Comparison of ENCODE assay signal across 13 cellular contexts in genomic region chr15:65787260-65787659, GRCh38. TPM values are rescaled to one million over a fixed set of nuclear protein-coding genes. Genes with fewer than 3 reads are reported as not detected.
DNase-seq lines count a peak whose midpoint lies in the region; ATAC-seq and TF ChIP-seq lines count a peak whose summit lies in the region.
"Had no signal": no experiment of that assay in that cellular context is flagged by ENCODE, and none has a peak within 500 bp of the region (broad histone marks: within the 10 kb centered on the region; RNA-seq: fewer than 3 reads in every experiment).

No MANE protein-coding gene starts in this region.

- ATAC-seq in activated naive CD4-positive, alpha-beta T cell treated with anti-CD3 and anti-CD28 coated beads, Interleukin-2, amount 50 U/mL, for 72 hours = peak in 1 of 2 donors; percentile 14
- ATAC-seq in lower lobe of right lung = no peak
- no peak for ATAC-seq in GM18907 (IDR thresholded peaks at IDR 0.05; ENCODE audit: unreplicated experiment)
- ATAC-seq in GM18498 (IDR thresholded peaks at IDR 0.05; ENCODE audit: unreplicated experiment) = no peak
- ATAC-seq: WTC11 had no signal

- TF ChIP-seq POLR2A in uterus (IDR thresholded peaks at IDR 0.05) = no peak

- DNase-seq in activated naive CD4-positive, alpha-beta T cell treated with anti-CD3 and anti-CD28 coated beads, Interleukin-2, amount 50 U/mL, for 72 hours (ENCODE audit: low spot score in 2 of 2) = no peak
- no peak for DNase-seq in activated naive CD4-positive, alpha-beta T cell treated with anti-CD3 and anti-CD28 coated beads, Interleukin-2, amount 10 ng/mL, durations not matched to agents 7 days and 5 days
- DNase-seq in lower lobe of right lung (no peak), uterus (no peak), endodermal cell (no peak)
- DNase-seq: C1 segment of cervical spinal cord; mesendoderm; stimulated activated CD4-positive, alpha-beta T cell treated with anti-CD3 and anti-CD28 coated beads, Interleukin-12 subunit alpha, Interleukin-12 subunit beta, amount 100 ng/mL, for 4 hours had no signal

- H3K36me3 Mint-ChIP-seq in activated naive CD4-positive, alpha-beta T cell treated with anti-CD3 and anti-CD28 coated beads, Interleukin-2, amount 50 U/mL, for 72 hours = peaks cover 10 to 16% of the 10 kb centered on the region in 2 donors
- H3K36me3 Mint-ChIP-seq in activated naive CD4-positive, alpha-beta T cell treated with anti-CD3 and anti-CD28 coated beads, Interleukin-2, amount 10 ng/mL, durations not matched to agents 7 days and 5 days = peaks cover 13% of the 10 kb centered on the region
- peaks cover 4% of the 10 kb centered on the region for H3K36me3 Mint-ChIP-seq in activated naive CD8-positive, alpha-beta T cell
- H3K36me3 Mint-ChIP-seq in endodermal cell (ENCODE audit: low read depth) = no peaks in the 10 kb centered on the region
- H3K36me3 Mint-ChIP-seq: WTC11 had no signal

- H3K9ac ChIP-seq in endodermal cell (ENCODE audit: extremely low read depth, low read length, poor library complexity, severe bottlenecking) = no peak overlapping the region

- CTCF ChIA-PET in activated naive CD4-positive, alpha-beta T cell treated with anti-CD3 and anti-CD28 coated beads, Interleukin-2, amount 10 ng/mL, durations not matched to agents 7 days and 5 days (lab: Charles Lee) = interaction anchor here (0.6 kb wide), 1 partner anchor 243 kb away, joined by 3 read pairs; no protein-coding TSS in a partner anchor

- peaks cover 38% of the 10 kb centered on the region for H3K4me1 Mint-ChIP-seq in activated naive CD4-positive, alpha-beta T cell treated with anti-CD3 and anti-CD28 coated beads, Interleukin-2, amount 10 ng/mL, durations not matched to agents 7 days and 5 days
- peaks cover 45% of the 10 kb centered on the region for H3K4me1 Mint-ChIP-seq in activated naive CD8-positive, alpha-beta T cell (ENCODE audit: low read depth)
- H3K4me1 Mint-ChIP-seq in endodermal cell = peaks cover 14% of the 10 kb centered on the region

- intact Hi-C loops in lower lobe of right lung (cut with DNase I) (no loop called here), uterus (cut with DNase I; ENCODE audit: low total_unique reads) (no loop called here)

- peak overlapping the region; percentile 40 for H3K27ac ChIP-seq in lower lobe of right lung
- H3K27ac ChIP-seq in uterus = peak overlapping the region; percentile 9 to 24
- H3K27ac ChIP-seq in endodermal cell (ENCODE audit: low read depth, low read length) = no peak overlapping the region

- H3K27me3 ChIP-seq in lower lobe of right lung (ENCODE audit: low read depth) (no peaks in the 10 kb centered on the region), uterus (no peaks in the 10 kb centered on the region), endodermal cell (ENCODE audit: control insufficient read depth, insufficient read depth, low read length, poor library complexity, severe bottlenecking) (no peaks in the 10 kb centered on the region)
- H3K27me3 ChIP-seq: ascending aorta had no signal

- H3K9me3 Mint-ChIP-seq in activated naive CD4-positive, alpha-beta T cell treated with anti-CD3 and anti-CD28 coated beads, Interleukin-2, amount 50 U/mL, for 72 hours = no peaks in the 10 kb centered on the region
- H3K9me3 Mint-ChIP-seq in activated naive CD4-positive, alpha-beta T cell treated with anti-CD3 and anti-CD28 coated beads, Interleukin-2, amount 10 ng/mL, durations not matched to agents 7 days and 5 days = no peaks in the 10 kb centered on the region
- H3K9me3 Mint-ChIP-seq in activated naive CD8-positive, alpha-beta T cell (ENCODE audit: low read depth) = no peaks in the 10 kb centered on the region
- H3K9me3 Mint-ChIP-seq in endodermal cell = no peaks in the 10 kb centered on the region
- H3K9me3 Mint-ChIP-seq: WTC11 had no signal

- H3K36me3 ChIP-seq in lower lobe of right lung (peaks cover 9% of the 10 kb centered on the region), uterus (no peaks in the 10 kb centered on the region), endodermal cell (ENCODE audit: control insufficient read depth, insufficient read depth, low read length) (no peaks in the 10 kb centered on the region)
- H3K36me3 ChIP-seq: ascending aorta had no signal

- 85% methylated on average over 2 of the region's 2 CpGs; no CpG with 5 or more reads in 1 of the 2 experiments for WGBS in endodermal cell (ENCODE audit: insufficient coverage in 1 of 2, insufficient read length in 1 of 2), 2 experiments

- H3K4me1 ChIP-seq in lower lobe of right lung (peaks cover 45% of the 10 kb centered on the region), uterus (no peaks in the 10 kb centered on the region), endodermal cell (ENCODE audit: control insufficient read depth, insufficient read depth, low read length) (no peaks in the 10 kb centered on the region)

- H3K9me3 ChIP-seq in lower lobe of right lung (no peaks in the 10 kb centered on the region), uterus (no peaks in the 10 kb centered on the region), endodermal cell (ENCODE audit: control insufficient read depth, low read length) (no peaks in the 10 kb centered on the region)
- H3K9me3 ChIP-seq: ascending aorta had no signal

- TF ChIP-seq CTCF in lower lobe of right lung (IDR thresholded peaks at IDR 0.05) = no peak
- TF ChIP-seq CTCF in uterus (IDR thresholded peaks at IDR 0.05) = no peak
- no peak for TF ChIP-seq CTCF in endodermal cell (conservative IDR thresholded peaks at IDR 0.05)

- H3K27ac Mint-ChIP-seq in activated naive CD4-positive, alpha-beta T cell treated with anti-CD3 and anti-CD28 coated beads, Interleukin-2, amount 50 U/mL, for 72 hours = peak overlapping the region; percentile 73 to 88
- H3K27ac Mint-ChIP-seq in activated naive CD4-positive, alpha-beta T cell treated with anti-CD3 and anti-CD28 coated beads, Interleukin-2, amount 10 ng/mL, durations not matched to agents 7 days and 5 days = no peak overlapping the region
- peak overlapping the region; percentile 82 for H3K27ac Mint-ChIP-seq in activated naive CD8-positive, alpha-beta T cell
- H3K27ac Mint-ChIP-seq in endodermal cell = no peak overlapping the region
- H3K27ac Mint-ChIP-seq: WTC11 had no signal

- H3K4me3 Mint-ChIP-seq in activated naive CD4-positive, alpha-beta T cell treated with anti-CD3 and anti-CD28 coated beads, Interleukin-2, amount 10 ng/mL, durations not matched to agents 7 days and 5 days = no peak overlapping the region
- peak overlapping the region; percentile 68 for H3K4me3 Mint-ChIP-seq in activated naive CD8-positive, alpha-beta T cell
- no peak overlapping the region for H3K4me3 Mint-ChIP-seq in endodermal cell
- H3K4me3 Mint-ChIP-seq: WTC11 had no signal

- no peak overlapping the region for H3K4me3 ChIP-seq in lower lobe of right lung
- no peak overlapping the region for H3K4me3 ChIP-seq in uterus
- H3K4me3 ChIP-seq in endodermal cell (ENCODE audit: low read length) = no peak overlapping the region
- H3K4me3 ChIP-seq: ascending aorta had no signal

- no peaks in the 10 kb centered on the region for H3K27me3 Mint-ChIP-seq in activated naive CD4-positive, alpha-beta T cell treated with anti-CD3 and anti-CD28 coated beads, Interleukin-2, amount 10 ng/mL, durations not matched to agents 7 days and 5 days
- H3K27me3 Mint-ChIP-seq in activated naive CD8-positive, alpha-beta T cell = no peaks in the 10 kb centered on the region
- H3K27me3 Mint-ChIP-seq in endodermal cell (ENCODE audit: insufficient read depth) = no peaks in the 10 kb centered on the region

RNA-seq across cellular contexts. Expression of gene DENND4A, which starts 4.8 kb away (rescaled TPM):
- total RNA-seq in activated naive CD4-positive, alpha-beta T cell treated with anti-CD3 and anti-CD28 coated beads, Interleukin-2, amount 50 U/mL, for 72 hours = 10 to 100 TPM; 26.8 to 49.7 TPM
- total RNA-seq in lower lobe of right lung (34.6 TPM), uterus (10 to 100 TPM; 27.1 to 75.3 (median 52.8) TPM), endodermal cell (1 to 10 TPM; 7.3 to 9.8 TPM)
- 8.3 TPM for polyA plus RNA-seq in endodermal cell (2013, experiment 1 of 2)
- polyA plus RNA-seq in endodermal cell (2013, experiment 2 of 2) = 7.9 TPM

Comparison
In these comparisons a context has a peak if more than half of its experiments do, and no peak if none do; other contexts are left out.
1. H3K27ac Mint-ChIP-seq: peak in activated naive CD4-positive, alpha-beta T cell treated with anti-CD3 and anti-CD28 coated beads, Interleukin-2, amount 50 U/mL, for 72 hours (2 of 2) and activated naive CD8-positive, alpha-beta T cell (single experiment); none in activated naive CD4-positive, alpha-beta T cell treated with anti-CD3 and anti-CD28 coated beads, Interleukin-2, amount 10 ng/mL, durations not matched to agents 7 days and 5 days (single experiment) and endodermal cell (single experiment).